Comparison of ENCODE assay signal across 1 cellular context in genomic region chr1:231420959-231421615, GRCh38.
TF ChIP-seq lines count a peak whose summit lies in the region.

No MANE protein-coding gene starts in this region.

TF ChIP-seq in HCT116, 20 proteins besides CTCF, POLR2A, EP300 and RAD21 (continued from another document):
- TF ChIP-seq ZBTB33 (IDR thresholded peaks at IDR 0.05; ENCODE audit: extremely low read depth, insufficient replicate concordance, low read length) (no peak), CBX3 (IDR thresholded peaks at IDR 0.05; ENCODE audit: low read depth) (no peak)
